In genomic region chr5:160293901-160294561, GRCh38 we compare ENCODE assay signal across 14 cellular contexts. TPM values are rescaled to one million over a fixed set of nuclear protein-coding genes. Genes with fewer than 3 reads are reported as not detected.
DNase-seq lines count a peak whose midpoint lies in the region; ATAC-seq, FAIRE-seq and TF ChIP-seq lines count a peak whose summit lies in the region.
"Had no signal": no experiment of that assay in that cellular context is flagged by ENCODE, and none has a peak within 500 bp of the region (broad histone marks: within the 10 kb centered on the region; RNA-seq: fewer than 3 reads in every experiment).

No MANE protein-coding gene starts in this region.

- H3K27ac ChIP-seq in left lung (peak overlapping the region; percentile 72 to 89), aorta (ENCODE audit: low read depth in 1 of 2, low read length in 2 of 2) (no peak overlapping the region), vagina (no peak overlapping the region)
- H3K27ac ChIP-seq: A549, body of pancreas, esophagus squamous epithelium, uterus had no signal

- POLR2A ChIA-PET in HEK293T (lab: Yijun Ruan, JAX), result no interaction called here

- H3K9me3 ChIP-seq in left lung (no peaks in the 10 kb centered on the region), aorta (ENCODE audit: control insufficient read depth, low read length) (no peaks in the 10 kb centered on the region), vagina (no peaks in the 10 kb centered on the region)
- H3K9me3 ChIP-seq: A549, body of pancreas, esophagus squamous epithelium, uterus had no signal

- no peaks in the 10 kb centered on the region for H3K36me3 ChIP-seq in bronchial epithelial cell (ENCODE audit: control insufficient read depth, insufficient read depth, low read length)
- H3K36me3 ChIP-seq in left lung, result no peaks in the 10 kb centered on the region
- H3K36me3 ChIP-seq in aorta (ENCODE audit: control insufficient read depth in 1 of 2, insufficient read depth in 2 of 2, low read length in 1 of 2), result no peaks in the 10 kb centered on the region
- no peaks in the 10 kb centered on the region for H3K36me3 ChIP-seq in vagina
- H3K36me3 ChIP-seq: esophagus squamous epithelium, uterus had no signal

- WGBS in aorta, 2 donors, result 74 to 80% methylated on average over 13 of the region's 13 CpGs

- TF ChIP-seq POLR2A in vagina (IDR thresholded peaks at IDR 0.05), result no peak

- peaks cover 13 to 73% of the 10 kb centered on the region in 2 donors for H3K4me1 ChIP-seq in left lung
- no peaks in the 10 kb centered on the region for H3K4me1 ChIP-seq in aorta (ENCODE audit: control insufficient read depth in 1 of 2, insufficient read depth in 2 of 2, low read length in 2 of 2)
- no peaks in the 10 kb centered on the region for H3K4me1 ChIP-seq in vagina
- H3K4me1 ChIP-seq: A549, uterus had no signal

- H3K27me3 ChIP-seq in bronchial epithelial cell (ENCODE audit: control insufficient read depth, insufficient read depth, low read length), result no peaks in the 10 kb centered on the region
- no peaks in the 10 kb centered on the region for H3K27me3 ChIP-seq in left lung
- no peaks in the 10 kb centered on the region for H3K27me3 ChIP-seq in aorta (ENCODE audit: control insufficient read depth in 1 of 2, insufficient read depth in 2 of 2, low read length in 1 of 2)
- no peaks in the 10 kb centered on the region for H3K27me3 ChIP-seq in vagina
- H3K27me3 ChIP-seq: body of pancreas, uterus had no signal

- TF ChIP-seq CTCF in bronchial epithelial cell (IDR thresholded peaks at IDR 0.05; ENCODE audit: insufficient read depth, low read length, severe bottlenecking) (no peak), left lung (IDR thresholded peaks at IDR 0.05) (no peak), vagina (IDR thresholded peaks at IDR 0.05) (no peak)

- peak; percentile 82 for ATAC-seq in left lung
- peak; percentile 45 for ATAC-seq in aorta (ENCODE audit: low FRiP score)
- no peak for ATAC-seq in GM18909 (IDR thresholded peaks at IDR 0.05; ENCODE audit: poor library complexity, unreplicated experiment)
- ATAC-seq: body of pancreas had no signal

- DNase-seq in SHP77 (lab: John Stamatoyannopoulos, UW) (peak; percentile 24 to 74), SHP77 treated with DMSO at 0.1 percent for 48 hours (lab: John Stamatoyannopoulos, UW) (no peak), bronchial epithelial cell (ENCODE audit: low read depth) (peak; percentile 50), left lung (peak; percentile 73 to 85), aorta (no peak), HEK293T (ENCODE audit: extremely low spot score) (no peak), vagina (ENCODE audit: extremely low spot score in 2 of 2) (no peak)
- DNase-seq: activated CD8-positive, alpha-beta memory T cell treated with anti-CD3 and anti-CD28 coated beads, Interleukin-2, amount 50 U/mL, for 48 hours; body of pancreas; esophagus squamous epithelium; left cardiac atrium; uterus had no signal

- intact Hi-C loops in left lung (cut with DNase I) (no loop called here), aorta (cut with DNase I) (no loop called here), vagina (cut with DNase I) (no loop called here)

- CTCF ChIA-PET in HEK293T (lab: Yijun Ruan, JAX), result no interaction called here

- no peak for FAIRE-seq in bronchial epithelial cell (lab: Jason Lieb, UNC)
- FAIRE-seq: A549 had no signal

- no peak overlapping the region for H3K4me3 ChIP-seq in bronchial epithelial cell (ENCODE audit: low read depth, low read length)
- H3K4me3 ChIP-seq in left lung, result no peak overlapping the region
- H3K4me3 ChIP-seq in aorta (ENCODE audit: low read length in 2 of 2), result no peak overlapping the region
- no peak overlapping the region for H3K4me3 ChIP-seq in vagina
- H3K4me3 ChIP-seq: A549, body of pancreas, esophagus squamous epithelium, uterus had no signal

TF ChIP-seq in HEK293T, 16 proteins besides CTCF, POLR2A, EP300 and RAD21:
- TF ChIP-seq ZNF384 (IDR thresholded peaks at IDR 0.05), result no peak
- TF ChIP-seq FOXM1 (IDR thresholded peaks at IDR 0.05; ENCODE audit: borderline replicate concordance), result no peak
- TF ChIP-seq ARNT (IDR thresholded peaks at IDR 0.05), result no peak
- no peak for TF ChIP-seq ELF4 (IDR thresholded peaks at IDR 0.05)
- no peak for TF ChIP-seq FOXK2 (IDR thresholded peaks at IDR 0.05)
- TF ChIP-seq HDGF (IDR thresholded peaks at IDR 0.05; ENCODE audit: borderline replicate concordance), result no peak
- TF ChIP-seq FOXA1 (IDR thresholded peaks at IDR 0.05), result no peak
- TF ChIP-seq TARDBP (IDR thresholded peaks at IDR 0.05), result no peak
- no peak for TF ChIP-seq LEF1 (IDR thresholded peaks at IDR 0.05; ENCODE audit: borderline replicate concordance)
- no peak for TF ChIP-seq CTBP1 (IDR thresholded peaks at IDR 0.05; ENCODE audit: borderline replicate concordance)
- TF ChIP-seq NFRKB (IDR thresholded peaks at IDR 0.05), result no peak
- no peak for TF ChIP-seq L3MBTL2 (conservative IDR thresholded peaks at IDR 0.05)
- TF ChIP-seq SP1 (IDR thresholded peaks at IDR 0.05), result no peak
- no peak for TF ChIP-seq BHLHE40 (IDR thresholded peaks at IDR 0.05; ENCODE audit: borderline replicate concordance)
- TF ChIP-seq SUZ12 (IDR thresholded peaks at IDR 0.05), result no peak
- TF ChIP-seq, protein P1, sequence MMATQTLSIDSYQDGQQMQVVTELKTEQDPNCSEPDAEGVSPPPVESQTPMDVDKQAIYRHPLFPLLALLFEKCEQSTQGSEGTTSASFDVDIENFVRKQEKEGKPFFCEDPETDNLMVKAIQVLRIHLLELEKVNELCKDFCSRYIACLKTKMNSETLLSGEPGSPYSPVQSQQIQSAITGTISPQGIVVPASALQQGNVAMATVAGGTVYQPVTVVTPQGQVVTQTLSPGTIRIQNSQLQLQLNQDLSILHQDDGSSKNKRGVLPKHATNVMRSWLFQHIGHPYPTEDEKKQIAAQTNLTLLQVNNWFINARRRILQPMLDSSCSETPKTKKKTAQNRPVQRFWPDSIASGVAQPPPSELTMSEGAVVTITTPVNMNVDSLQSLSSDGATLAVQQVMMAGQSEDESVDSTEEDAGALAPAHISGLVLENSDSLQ (IDR thresholded peaks at IDR 0.05), result no peak

RNA-seq across cellular contexts. Expression of gene CCNJL, which starts 18.3 kb away (rescaled TPM):
- total RNA-seq in bronchial epithelial cell (4.2 and 4.4 TPM in 2 replicates), left lung (10 to 100 TPM; 16.0 to 19.6 TPM), aorta (1 to 10 TPM; 2.6 to 3.5 TPM), vagina (5.6 TPM)
- under 1 TPM in 1 of 2 donors, not detected in 1; 0.18 TPM for polyA plus RNA-seq in aorta

Comparison
In these comparisons a context has a peak if more than half of its experiments do, and no peak if none do; other contexts are left out.
1. DNase-seq: peak in SHP77 (2 of 2), bronchial epithelial cell (single experiment) and left lung (2 of 2); none in SHP77 treated with DMSO at 0.1 percent for 48 hours (single experiment), aorta (0 of 2), HEK293T (single experiment) and vagina (0 of 2).
2. H3K27ac ChIP-seq: peak in left lung (2 of 2); none in aorta (0 of 2) and vagina (single experiment).